Comparison of ENCODE assay signal across 8 cellular contexts in genomic region chr10:9209105-9209798, GRCh38.
DNase-seq lines count a peak whose midpoint lies in the region; ATAC-seq, FAIRE-seq and TF ChIP-seq lines count a peak whose summit lies in the region.

No MANE protein-coding gene starts in this region.

- H3K36me3 Mint-ChIP-seq in MCF 10A (ENCODE audit: insufficient read depth, unreplicated experiment) = no peaks in the 10 kb centered on the region

- peak overlapping the region; percentile 42 for H3K27ac Mint-ChIP-seq in MCF 10A (ENCODE audit: low read depth, unreplicated experiment)

- no TSS peak for BruUV-seq in MCF 10A (replicated peaks; lab: Mats Ljungman, UMichigan)

- no peak overlapping the region for H3K4me3 Mint-ChIP-seq in MCF 10A (ENCODE audit: unreplicated experiment)

- H3K9me3 ChIP-seq in WERI-Rb-1 (ENCODE audit: severe bottlenecking) = no peaks in the 10 kb centered on the region

- H3K4me1 Mint-ChIP-seq in MCF 10A (ENCODE audit: insufficient read depth, unreplicated experiment) = peaks cover 8% of the 10 kb centered on the region

- H3K27me3 ChIP-seq in WERI-Rb-1 (ENCODE audit: insufficient read depth, low read depth, severe bottlenecking) = no peaks in the 10 kb centered on the region

- H3K9me3 Mint-ChIP-seq in MCF 10A (ENCODE audit: unreplicated experiment) = no peaks in the 10 kb centered on the region

- no peak overlapping the region for H3K4me3 ChIP-seq in WERI-Rb-1 (ENCODE audit: low read depth, low read length)

- TF ChIP-seq CTCF in WERI-Rb-1 (IDR thresholded peaks at IDR 0.05; ENCODE audit: low read depth, low read length) (peak; percentile 65), MCF 10A (IDR thresholded peaks at IDR 0.05; ENCODE audit: unreplicated experiment) (peak; percentile 88)

- DNase-seq in ELR (ENCODE audit: low read depth) (peak; percentile 51), LHCN-M2 (ENCODE audit: low read depth) (peak; percentile 51), WERI-Rb-1 (peak; percentile 32), MCF 10A (ENCODE audit: unreplicated experiment) (peak; percentile 71)
- DNase-seq in stimulated activated CD4-positive, alpha-beta T cell treated with anti-CD3 and anti-CD28 coated beads, Interleukin-15, amount 100 ng/mL, for 24 hours = peak; percentile 84

- no peaks in the 10 kb centered on the region for H3K27me3 Mint-ChIP-seq in MCF 10A (ENCODE audit: insufficient read depth, unreplicated experiment)

- H3K27ac ChIP-seq in WERI-Rb-1 = no peak overlapping the region

- intact Hi-C loops in MCF 10A (cut with micrococcal nuclease) = loop anchor here (1.0 to 10.0 kb wide), 4 partner anchors 92 to 1337 kb away; no protein-coding TSS in a partner anchor

- POLR2A ChIA-PET in MCF 10A (lab: Yijun Ruan, JAX) = interaction anchor here (0.5 to 1.6 kb wide), 9 partner anchors 11 to 1149 kb away, joined by 3 to 5 read pairs (median 3); no protein-coding TSS in a partner anchor

- CTCF ChIA-PET in MCF 10A (lab: Yijun Ruan, JAX) = interaction anchor here (0.5 to 2.2 kb wide), 23 partner anchors 10 to 1462 kb away, joined by 3 to 9 read pairs (median 4); no protein-coding TSS in a partner anchor

- FAIRE-seq in islet of Langerhans (lab: Jason Lieb, UNC) = peak; percentile 96

- no peaks in the 10 kb centered on the region for H3K36me3 ChIP-seq in WERI-Rb-1

- peak; percentile 90 for ATAC-seq in GM21529 (IDR thresholded peaks at IDR 0.05; ENCODE audit: unreplicated experiment)
- ATAC-seq in HG03095 (IDR thresholded peaks at IDR 0.05; ENCODE audit: unreplicated experiment) = no peak

Comparison
In these comparisons a context has a peak if more than half of its experiments do, and no peak if none do; other contexts are left out.
1. DNase-seq: peak in every context shown above with its lines; median percentile 84 in stimulated activated CD4-positive, alpha-beta T cell treated with anti-CD3 and anti-CD28 coated beads, Interleukin-15, amount 100 ng/mL, for 24 hours; 71 in MCF 10A; 51 in ELR; 51 in LHCN-M2; 32 in WERI-Rb-1.